Comparison of ENCODE assay signal across 1 cellular context in the genomic region with DNA sequence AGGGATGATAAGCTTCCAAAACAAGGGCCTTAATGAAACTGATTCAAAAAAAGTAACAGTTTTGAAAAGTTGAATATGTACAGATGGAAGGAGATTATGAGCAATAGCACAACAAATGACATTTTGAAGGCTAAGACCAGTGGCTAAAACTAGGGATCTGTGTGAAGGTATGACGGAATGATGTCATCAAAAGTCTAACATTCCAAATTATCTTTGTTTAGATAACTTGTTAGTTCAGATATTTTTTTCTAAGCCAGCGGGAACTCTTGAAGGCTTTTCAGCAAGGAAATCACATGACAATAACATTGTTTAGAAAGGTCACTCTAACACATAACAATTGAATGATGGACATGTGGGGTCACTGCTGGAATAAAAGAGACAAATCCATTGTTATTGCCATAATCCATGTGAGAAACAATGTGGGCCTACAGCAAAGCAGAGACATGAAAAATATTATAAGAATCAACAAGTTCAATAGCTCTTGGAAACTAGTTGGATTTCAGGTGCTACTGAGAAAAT.
TF ChIP-seq lines count a peak whose summit lies in the region.

No MANE protein-coding gene starts in this region.

TF ChIP-seq in GM23338, 12 proteins besides CTCF, POLR2A, EP300 and RAD21 (continued from another document):
- TF ChIP-seq, protein P1, sequence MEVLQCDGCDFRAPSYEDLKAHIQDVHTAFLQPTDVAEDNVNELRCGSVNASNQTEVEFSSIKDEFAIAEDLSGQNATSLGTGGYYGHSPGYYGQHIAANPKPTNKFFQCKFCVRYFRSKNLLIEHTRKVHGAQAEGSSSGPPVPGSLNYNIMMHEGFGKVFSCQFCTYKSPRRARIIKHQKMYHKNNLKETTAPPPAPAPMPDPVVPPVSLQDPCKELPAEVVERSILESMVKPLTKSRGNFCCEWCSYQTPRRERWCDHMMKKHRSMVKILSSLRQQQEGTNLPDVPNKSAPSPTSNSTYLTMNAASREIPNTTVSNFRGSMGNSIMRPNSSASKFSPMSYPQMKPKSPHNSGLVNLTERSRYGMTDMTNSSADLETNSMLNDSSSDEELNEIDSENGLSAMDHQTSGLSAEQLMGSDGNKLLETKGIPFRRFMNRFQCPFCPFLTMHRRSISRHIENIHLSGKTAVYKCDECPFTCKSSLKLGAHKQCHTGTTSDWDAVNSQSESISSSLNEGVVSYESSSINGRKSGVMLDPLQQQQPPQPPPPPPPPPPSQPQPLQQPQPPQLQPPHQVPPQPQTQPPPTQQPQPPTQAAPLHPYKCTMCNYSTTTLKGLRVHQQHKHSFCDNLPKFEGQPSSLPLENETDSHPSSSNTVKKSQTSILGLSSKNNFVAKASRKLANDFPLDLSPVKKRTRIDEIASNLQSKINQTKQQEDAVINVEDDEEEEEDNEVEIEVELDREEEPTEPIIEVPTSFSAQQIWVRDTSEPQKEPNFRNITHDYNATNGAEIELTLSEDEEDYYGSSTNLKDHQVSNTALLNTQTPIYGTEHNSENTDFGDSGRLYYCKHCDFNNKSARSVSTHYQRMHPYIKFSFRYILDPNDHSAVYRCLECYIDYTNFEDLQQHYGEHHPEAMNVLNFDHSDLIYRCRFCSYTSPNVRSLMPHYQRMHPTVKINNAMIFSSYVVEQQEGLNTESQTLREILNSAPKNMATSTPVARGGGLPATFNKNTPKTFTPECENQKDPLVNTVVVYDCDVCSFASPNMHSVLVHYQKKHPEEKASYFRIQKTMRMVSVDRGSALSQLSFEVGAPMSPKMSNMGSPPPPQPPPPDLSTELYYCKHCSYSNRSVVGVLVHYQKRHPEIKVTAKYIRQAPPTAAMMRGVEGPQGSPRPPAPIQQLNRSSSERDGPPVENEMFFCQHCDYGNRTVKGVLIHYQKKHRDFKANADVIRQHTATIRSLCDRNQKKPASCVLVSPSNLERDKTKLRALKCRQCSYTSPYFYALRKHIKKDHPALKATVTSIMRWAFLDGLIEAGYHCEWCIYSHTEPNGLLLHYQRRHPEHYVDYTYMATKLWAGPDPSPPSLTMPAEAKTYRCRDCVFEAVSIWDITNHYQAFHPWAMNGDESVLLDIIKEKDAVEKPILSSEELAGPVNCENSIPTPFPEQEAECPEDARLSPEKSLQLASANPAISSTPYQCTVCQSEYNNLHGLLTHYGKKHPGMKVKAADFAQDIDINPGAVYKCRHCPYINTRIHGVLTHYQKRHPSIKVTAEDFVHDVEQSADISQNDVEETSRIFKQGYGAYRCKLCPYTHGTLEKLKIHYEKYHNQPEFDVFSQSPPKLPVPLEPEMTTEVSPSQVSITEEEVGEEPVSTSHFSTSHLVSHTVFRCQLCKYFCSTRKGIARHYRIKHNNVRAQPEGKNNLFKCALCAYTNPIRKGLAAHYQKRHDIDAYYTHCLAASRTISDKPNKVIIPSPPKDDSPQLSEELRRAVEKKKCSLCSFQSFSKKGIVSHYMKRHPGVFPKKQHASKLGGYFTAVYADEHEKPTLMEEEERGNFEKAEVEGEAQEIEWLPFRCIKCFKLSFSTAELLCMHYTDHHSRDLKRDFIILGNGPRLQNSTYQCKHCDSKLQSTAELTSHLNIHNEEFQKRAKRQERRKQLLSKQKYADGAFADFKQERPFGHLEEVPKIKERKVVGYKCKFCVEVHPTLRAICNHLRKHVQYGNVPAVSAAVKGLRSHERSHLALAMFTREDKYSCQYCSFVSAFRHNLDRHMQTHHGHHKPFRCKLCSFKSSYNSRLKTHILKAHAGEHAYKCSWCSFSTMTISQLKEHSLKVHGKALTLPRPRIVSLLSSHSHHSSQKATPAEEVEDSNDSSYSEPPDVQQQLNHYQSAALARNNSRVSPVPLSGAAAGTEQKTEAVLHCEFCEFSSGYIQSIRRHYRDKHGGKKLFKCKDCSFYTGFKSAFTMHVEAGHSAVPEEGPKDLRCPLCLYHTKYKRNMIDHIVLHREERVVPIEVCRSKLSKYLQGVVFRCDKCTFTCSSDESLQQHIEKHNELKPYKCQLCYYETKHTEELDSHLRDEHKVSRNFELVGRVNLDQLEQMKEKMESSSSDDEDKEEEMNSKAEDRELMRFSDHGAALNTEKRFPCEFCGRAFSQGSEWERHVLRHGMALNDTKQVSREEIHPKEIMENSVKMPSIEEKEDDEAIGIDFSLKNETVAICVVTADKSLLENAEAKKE (CRISPR knock-in tag; IDR thresholded peaks at IDR 0.05): no peak
- TF ChIP-seq, protein P2, sequence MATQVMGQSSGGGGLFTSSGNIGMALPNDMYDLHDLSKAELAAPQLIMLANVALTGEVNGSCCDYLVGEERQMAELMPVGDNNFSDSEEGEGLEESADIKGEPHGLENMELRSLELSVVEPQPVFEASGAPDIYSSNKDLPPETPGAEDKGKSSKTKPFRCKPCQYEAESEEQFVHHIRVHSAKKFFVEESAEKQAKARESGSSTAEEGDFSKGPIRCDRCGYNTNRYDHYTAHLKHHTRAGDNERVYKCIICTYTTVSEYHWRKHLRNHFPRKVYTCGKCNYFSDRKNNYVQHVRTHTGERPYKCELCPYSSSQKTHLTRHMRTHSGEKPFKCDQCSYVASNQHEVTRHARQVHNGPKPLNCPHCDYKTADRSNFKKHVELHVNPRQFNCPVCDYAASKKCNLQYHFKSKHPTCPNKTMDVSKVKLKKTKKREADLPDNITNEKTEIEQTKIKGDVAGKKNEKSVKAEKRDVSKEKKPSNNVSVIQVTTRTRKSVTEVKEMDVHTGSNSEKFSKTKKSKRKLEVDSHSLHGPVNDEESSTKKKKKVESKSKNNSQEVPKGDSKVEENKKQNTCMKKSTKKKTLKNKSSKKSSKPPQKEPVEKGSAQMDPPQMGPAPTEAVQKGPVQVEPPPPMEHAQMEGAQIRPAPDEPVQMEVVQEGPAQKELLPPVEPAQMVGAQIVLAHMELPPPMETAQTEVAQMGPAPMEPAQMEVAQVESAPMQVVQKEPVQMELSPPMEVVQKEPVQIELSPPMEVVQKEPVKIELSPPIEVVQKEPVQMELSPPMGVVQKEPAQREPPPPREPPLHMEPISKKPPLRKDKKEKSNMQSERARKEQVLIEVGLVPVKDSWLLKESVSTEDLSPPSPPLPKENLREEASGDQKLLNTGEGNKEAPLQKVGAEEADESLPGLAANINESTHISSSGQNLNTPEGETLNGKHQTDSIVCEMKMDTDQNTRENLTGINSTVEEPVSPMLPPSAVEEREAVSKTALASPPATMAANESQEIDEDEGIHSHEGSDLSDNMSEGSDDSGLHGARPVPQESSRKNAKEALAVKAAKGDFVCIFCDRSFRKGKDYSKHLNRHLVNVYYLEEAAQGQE (IDR thresholded peaks at IDR 0.05; ENCODE audit: unreplicated experiment): no peak
- TF ChIP-seq CREB1 (CRISPR knock-in tag; IDR thresholded peaks at IDR 0.05; ENCODE audit: low read depth): no peak
- TF ChIP-seq, protein P3, sequence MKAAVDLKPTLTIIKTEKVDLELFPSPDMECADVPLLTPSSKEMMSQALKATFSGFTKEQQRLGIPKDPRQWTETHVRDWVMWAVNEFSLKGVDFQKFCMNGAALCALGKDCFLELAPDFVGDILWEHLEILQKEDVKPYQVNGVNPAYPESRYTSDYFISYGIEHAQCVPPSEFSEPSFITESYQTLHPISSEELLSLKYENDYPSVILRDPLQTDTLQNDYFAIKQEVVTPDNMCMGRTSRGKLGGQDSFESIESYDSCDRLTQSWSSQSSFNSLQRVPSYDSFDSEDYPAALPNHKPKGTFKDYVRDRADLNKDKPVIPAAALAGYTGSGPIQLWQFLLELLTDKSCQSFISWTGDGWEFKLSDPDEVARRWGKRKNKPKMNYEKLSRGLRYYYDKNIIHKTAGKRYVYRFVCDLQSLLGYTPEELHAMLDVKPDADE (IDR thresholded peaks at IDR 0.05): no peak
- no peak for TF ChIP-seq JUNB (IDR thresholded peaks at IDR 0.05; ENCODE audit: unreplicated experiment)
